Comparison of ENCODE assay signal across 7 cellular contexts in the genomic region with DNA sequence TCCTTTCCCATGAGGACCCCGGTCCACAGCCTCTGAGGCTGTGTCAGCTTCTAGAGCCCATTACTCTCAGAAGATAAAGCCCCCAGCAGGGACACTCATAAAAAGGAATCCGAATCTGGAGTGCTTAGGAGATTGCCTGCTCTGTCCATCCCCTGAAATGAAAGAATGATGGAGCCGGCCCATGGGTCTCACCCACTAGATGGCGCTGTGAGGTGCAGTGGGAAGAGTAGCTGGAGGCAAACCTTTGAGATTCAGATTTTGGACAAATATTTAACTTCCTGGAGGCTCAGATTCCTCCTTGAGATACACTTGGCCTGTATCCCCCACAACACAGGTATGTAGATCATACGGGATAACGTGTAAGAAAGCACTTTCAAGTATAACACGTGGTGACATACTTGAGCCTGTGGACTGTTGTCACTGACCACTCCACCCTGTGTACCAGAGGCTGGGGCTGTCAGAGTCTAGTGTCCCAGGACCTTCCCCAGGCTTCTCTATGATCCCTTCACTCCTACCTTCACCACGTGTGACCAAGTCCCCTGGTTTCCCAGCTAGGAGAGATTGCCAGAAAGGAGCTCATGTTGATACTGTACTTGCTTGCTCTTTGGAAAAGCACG. TPM values are rescaled to one million over a fixed set of nuclear protein-coding genes. Genes with fewer than 3 reads are reported as not detected.
DNase-seq lines count a peak whose midpoint lies in the region; ATAC-seq, FAIRE-seq and TF ChIP-seq lines count a peak whose summit lies in the region.

No MANE protein-coding gene starts in this region.

- BruUV-seq in PC-3 (replicated peaks; lab: Mats Ljungman, UMichigan), result no TSS peak

- POLR2A ChIA-PET in PC-3 (lab: Charles Lee; ENCODE audit: unreplicated experiment), result no interaction called here

- H3F3A ChIP-seq in PC-3 (ENCODE audit: low read length, unreplicated experiment), result no peaks in the 10 kb centered on the region

- no peaks in the 10 kb centered on the region for H3K79me2 ChIP-seq in PC-3 (ENCODE audit: low read length)

- H3K4me1 ChIP-seq in PC-3 (ENCODE audit: insufficient read depth, low read length), result no peaks in the 10 kb centered on the region

- H3K4me3 ChIP-seq in PC-3 (ENCODE audit: low read length), result no peak overlapping the region

- no peak overlapping the region for H2AFZ ChIP-seq in PC-3 (ENCODE audit: low read length)

- no peak overlapping the region for H3K4me2 ChIP-seq in PC-3 (ENCODE audit: low read length)

- H3K36me3 ChIP-seq in PC-3 (ENCODE audit: low read depth, low read length), result no peaks in the 10 kb centered on the region

- no peaks in the 10 kb centered on the region for H3K9me2 ChIP-seq in PC-3 (replicated peaks; ENCODE audit: low read length)

- no peaks in the 10 kb centered on the region for H3K27me3 ChIP-seq in PC-3 (ENCODE audit: low read length)

- intact Hi-C loops in PC-3 (cut with micrococcal nuclease), result no loop called here

- peak; percentile 37 for DNase-seq in GM12891 (ENCODE audit: insufficient read length, low spot score)
- DNase-seq in PC-3, result peak; percentile 41
- DNase-seq in activated naive CD4-positive, alpha-beta T cell treated with Interleukin-2 at 50 U/mL for 16 hours, result peak; percentile 68
- DNase-seq in iPS-NIHi7 (ENCODE audit: extremely low spot score), result peak; percentile 84
- DNase-seq in stimulated activated CD8-positive, alpha-beta memory T cell treated with anti-CD3 and anti-CD28 coated beads, Interleukin-4, amount 100 ng/mL, for 24 hours (ENCODE audit: low read depth), result peak; percentile 36
- DNase-seq in DMS79 (lab: John Stamatoyannopoulos, UW), result no peak
- DNase-seq in NCI-H1092 (lab: John Stamatoyannopoulos, UW), result no peak

- no peak for ATAC-seq in PC-3

- peak; percentile 58 for FAIRE-seq in GM12891 (lab: Jason Lieb, UNC)

- TF ChIP-seq CTCF in PC-3 (conservative IDR thresholded peaks at IDR 0.05; ENCODE audit: low read depth, low read length), result peak; percentile 71

- H4K20me1 ChIP-seq in PC-3 (ENCODE audit: low read length), result no peaks in the 10 kb centered on the region

- no peaks in the 10 kb centered on the region for H3K9me3 ChIP-seq in PC-3 (ENCODE audit: low read length)

- TF ChIP-seq POLR2A in GM12891 (IDR thresholded peaks at IDR 0.05; ENCODE audit: low read depth, low read length), result no peak

- H3K9ac ChIP-seq in PC-3 (ENCODE audit: low read length), result no peak overlapping the region

- H3K27ac ChIP-seq in PC-3 (ENCODE audit: low read length), result no peak overlapping the region

- CTCF ChIA-PET in PC-3 (lab: Charles Lee), result no interaction called here

TF ChIP-seq in GM12891, 5 proteins besides CTCF, POLR2A, EP300 and RAD21:
- TF ChIP-seq SPI1 (IDR thresholded peaks at IDR 0.05; ENCODE audit: low read depth, low read length) (no peak), TAF1 (IDR thresholded peaks at IDR 0.05; ENCODE audit: low read depth, low read length) (no peak), PAX5 (IDR thresholded peaks at IDR 0.05; ENCODE audit: insufficient read depth, low read length, severe bottlenecking) (no peak), POU2F2 (IDR thresholded peaks at IDR 0.05; ENCODE audit: low read depth, low read length) (no peak), POLR2AphosphoS5 (IDR thresholded peaks at IDR 0.05; ENCODE audit: low read depth, low read length) (no peak)

RNA-seq across cellular contexts. Expression of a gene that starts 32.3 kb away (rescaled TPM):
- 9.2 TPM for polyA plus RNA-seq in GM12891 (2012; ENCODE audit: low read depth, missing spikeins)
- 7.5 and 14.3 TPM in 2 replicates for total RNA-seq in PC-3 (2014; rRNA removed)

RNA-seq across cellular contexts. Expression of a gene that starts 37.0 kb away (rescaled TPM):
- not detected for polyA plus RNA-seq in GM12891 (2012; ENCODE audit: low read depth, missing spikeins)
- total RNA-seq in PC-3 (2014; rRNA removed), result not detected in 2 replicates

RNA-seq across cellular contexts. Expression of a gene that starts 47.9 kb away (rescaled TPM):
- 0.06 TPM for polyA plus RNA-seq in GM12891 (2012; ENCODE audit: low read depth, missing spikeins)
- not detected in 2 replicates for total RNA-seq in PC-3 (2014; rRNA removed)

Comparison
In these comparisons a context has a peak if more than half of its experiments do, and no peak if none do; other contexts are left out.
1. DNase-seq: peak in GM12891 (single experiment), PC-3 (single experiment), activated naive CD4-positive, alpha-beta T cell treated with Interleukin-2 at 50 U/mL for 16 hours (single experiment), iPS-NIHi7 (single experiment) and stimulated activated CD8-positive, alpha-beta memory T cell treated with anti-CD3 and anti-CD28 coated beads, Interleukin-4, amount 100 ng/mL, for 24 hours (single experiment); none in DMS79 (single experiment) and NCI-H1092 (single experiment).